In the genomic region with DNA sequence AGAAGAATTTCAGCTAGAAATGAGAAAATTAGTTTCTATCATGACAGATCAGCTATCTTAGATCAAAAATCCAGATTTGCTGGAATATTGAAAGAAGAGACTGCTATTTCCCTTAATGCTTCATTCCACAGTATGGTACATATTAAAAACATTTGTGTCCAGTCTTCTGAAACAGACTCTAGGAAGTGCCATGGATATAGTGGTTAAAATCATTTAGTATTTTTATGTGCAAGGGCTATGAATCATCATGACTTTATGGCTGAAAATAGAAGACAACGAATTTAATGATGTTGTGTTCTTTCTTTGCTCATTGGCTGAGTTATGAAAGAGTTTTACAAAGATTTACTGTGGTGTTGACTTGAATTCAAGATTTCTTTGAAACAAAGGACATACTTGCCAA, we compare ENCODE assay signal across 1 cellular context.
TF ChIP-seq lines count a peak whose summit lies in the region.

No MANE protein-coding gene starts in this region.

TF ChIP-seq in endothelial cell of umbilical vein, 7 proteins besides CTCF, POLR2A, EP300 and RAD21:
- TF ChIP-seq GATA2 (IDR thresholded peaks at IDR 0.05; ENCODE audit: insufficient read depth, insufficient read length, low read depth, low read length) (no peak), JUN (IDR thresholded peaks at IDR 0.05; ENCODE audit: borderline replicate concordance, insufficient read depth, insufficient read length, low read depth) (peak; percentile 18), EZH2 (IDR thresholded peaks at IDR 0.05; ENCODE audit: borderline replicate concordance, low read depth, low read length, severe bottlenecking) (no peak), POLR2AphosphoS5 (IDR thresholded peaks at IDR 0.05; ENCODE audit: insufficient read depth, low read depth, low read length) (no peak), FOS (IDR thresholded peaks at IDR 0.05; ENCODE audit: borderline replicate concordance, insufficient read depth, low read length) (peak; percentile 58), MYC (IDR thresholded peaks at IDR 0.05; ENCODE audit: low read depth, low read length) (no peak)
- TF ChIP-seq, protein P1, sequence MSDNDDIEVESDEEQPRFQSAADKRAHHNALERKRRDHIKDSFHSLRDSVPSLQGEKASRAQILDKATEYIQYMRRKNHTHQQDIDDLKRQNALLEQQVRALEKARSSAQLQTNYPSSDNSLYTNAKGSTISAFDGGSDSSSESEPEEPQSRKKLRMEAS (IDR thresholded peaks at IDR 0.05; ENCODE audit: insufficient read depth, insufficient read length), result no peak
